Comparison of ENCODE assay signal across 10 cellular contexts in genomic region chr6:42569102-42570028, GRCh38. TPM values are rescaled to one million over a fixed set of nuclear protein-coding genes. Genes with fewer than 3 reads are reported as not detected.
DNase-seq lines count a peak whose midpoint lies in the region; ATAC-seq and TF ChIP-seq lines count a peak whose summit lies in the region.
"Had no signal": no experiment of that assay in that cellular context is flagged by ENCODE, and none has a peak within 500 bp of the region (broad histone marks: within the 10 kb centered on the region; RNA-seq: fewer than 3 reads in every experiment).

No MANE protein-coding gene starts in this region.

- no peak for TF ChIP-seq CTCF in MCF 10A (IDR thresholded peaks at IDR 0.05; ENCODE audit: unreplicated experiment)
- TF ChIP-seq CTCF in breast epithelium (IDR thresholded peaks at IDR 0.05) = no peak
- no peak for TF ChIP-seq CTCF in SU-DHL-6 (IDR thresholded peaks at IDR 0.05; ENCODE audit: insufficient read depth, low read length, poor library complexity, severe bottlenecking)
- TF ChIP-seq CTCF in fibroblast of pulmonary artery (IDR thresholded peaks at IDR 0.05; ENCODE audit: low read length, missing control alignments) = peak; percentile 14
- TF ChIP-seq CTCF in transverse colon (IDR thresholded peaks at IDR 0.05) = peak in 1 of 5 experiments; percentile 10
- no peak for TF ChIP-seq CTCF in body of pancreas (IDR thresholded peaks at IDR 0.05)

- in situ Hi-C loops in transverse colon (cut with MboI; ENCODE audit: low pct_ligation_motif_present in 1 of 4, low pct_unique_long_range_greater_than_20kb in 1 of 4, low sequenced_read_pairs in 3 of 4) = no loop called here

- H3K27ac Mint-ChIP-seq in MCF 10A (ENCODE audit: low read depth, unreplicated experiment) = no peak overlapping the region

- POLR2A ChIA-PET in MCF 10A (lab: Yijun Ruan, JAX) = interaction anchor here (0.6 to 1.1 kb wide), 3 partner anchors 9 to 1067 kb away, joined by 3 read pairs; no protein-coding TSS in a partner anchor

- no peaks in the 10 kb centered on the region for H3K27me3 Mint-ChIP-seq in MCF 10A (ENCODE audit: insufficient read depth, unreplicated experiment)

- no peak overlapping the region for H3K9ac ChIP-seq in SU-DHL-6 (ENCODE audit: low read length)

- peaks cover 26% of the 10 kb centered on the region for H3K4me1 Mint-ChIP-seq in MCF 10A (ENCODE audit: insufficient read depth, unreplicated experiment)

- H3K4me3 Mint-ChIP-seq in MCF 10A (ENCODE audit: unreplicated experiment) = no peak overlapping the region

- CTCF ChIA-PET in MCF 10A (lab: Yijun Ruan, JAX) = interaction anchor here (1.0 kb wide), 1 partner anchor 22 kb away, joined by 3 read pairs; no protein-coding TSS in a partner anchor

- no peaks in the 10 kb centered on the region for H3K9me3 Mint-ChIP-seq in MCF 10A (ENCODE audit: unreplicated experiment)

- H3K4me2 ChIP-seq in SU-DHL-6 (ENCODE audit: low read depth, low read length, poor library complexity, severe bottlenecking) = peak overlapping the region; percentile 45

- H3K9me2 ChIP-seq in SU-DHL-6 (replicated peaks; ENCODE audit: insufficient read depth, low read length) = no peaks in the 10 kb centered on the region

- H3K9me3 ChIP-seq in breast epithelium (no peaks in the 10 kb centered on the region), SU-DHL-6 (ENCODE audit: insufficient read depth, low read length) (no peaks in the 10 kb centered on the region), transverse colon (no peaks in the 10 kb centered on the region), body of pancreas (no peaks in the 10 kb centered on the region)

- peaks cover 43% of the 10 kb centered on the region for H3F3A ChIP-seq in SU-DHL-6 (ENCODE audit: insufficient read depth)

- DNase-seq in MCF 10A (ENCODE audit: unreplicated experiment) (peak; percentile 87), breast epithelium (ENCODE audit: low spot score in 2 of 2) (no peak), fibroblast of pulmonary artery (ENCODE audit: low read depth) (peak; percentile 96), transverse colon (no peak), body of pancreas (no peak)
- DNase-seq: NCI-H526 treated with DMSO at 0.1 percent for 48 hours had no signal

- H3K4me3 ChIP-seq in breast epithelium (no peak overlapping the region), SU-DHL-6 (ENCODE audit: insufficient read depth, low read length, poor library complexity, severe bottlenecking) (peak overlapping the region; percentile 8), fibroblast of pulmonary artery (replicated peaks; ENCODE audit: low read depth, low read length) (no peak overlapping the region), transverse colon (peak overlapping the region in 1 of 4 donors; percentile 0), body of pancreas (no peak overlapping the region)
- H3K4me3 ChIP-seq: lung had no signal

- H4K20me1 ChIP-seq in SU-DHL-6 (ENCODE audit: low read depth, low read length) = peaks cover 17% of the 10 kb centered on the region; the same call in 1 of the 2 replicates

- H3K36me3 ChIP-seq in breast epithelium (no peaks in the 10 kb centered on the region), SU-DHL-6 (ENCODE audit: low read length) (peaks cover 18% of the 10 kb centered on the region), transverse colon (peaks cover 0 to 9% (median 3%) of the 10 kb centered on the region in 4 donors), body of pancreas (replicated peaks in 1 of 2; ENCODE audit: insufficient read depth in 1 of 2, low read depth in 2 of 2) (no peaks in the 10 kb centered on the region)

- peaks cover 87% of the 10 kb centered on the region for H3K79me2 ChIP-seq in SU-DHL-6 (ENCODE audit: insufficient read depth, low read length)

- H3K4me1 ChIP-seq in breast epithelium (peaks cover 0 to 8% of the 10 kb centered on the region in 2 donors), transverse colon (peaks cover 35 to 74% (median 47%) of the 10 kb centered on the region in 4 donors), body of pancreas (peaks cover 50% of the 10 kb centered on the region)

- ATAC-seq in HG03196 (IDR thresholded peaks at IDR 0.05; ENCODE audit: unreplicated experiment) (no peak), GM18858 (IDR thresholded peaks at IDR 0.05; ENCODE audit: unreplicated experiment) (no peak), body of pancreas (no peak)

- peaks cover 23% of the 10 kb centered on the region for H3K36me3 Mint-ChIP-seq in MCF 10A (ENCODE audit: insufficient read depth, unreplicated experiment)

- H3K27me3 ChIP-seq in breast epithelium = no peaks in the 10 kb centered on the region
- no peaks in the 10 kb centered on the region for H3K27me3 ChIP-seq in SU-DHL-6 (ENCODE audit: low read length)
- no peaks in the 10 kb centered on the region for H3K27me3 ChIP-seq in transverse colon
- no peaks in the 10 kb centered on the region for H3K27me3 ChIP-seq in body of pancreas

- intact Hi-C loops in MCF 10A (cut with micrococcal nuclease) (loop anchor here (10.0 kb wide), 1 partner anchor 305 kb away; the partner anchor contains the start of gene RPL7L1), breast epithelium (cut with DNase I; ENCODE audit: low total_unique reads) (no loop called here), transverse colon (cut with DNase I; ENCODE audit: low total_unique reads) (no loop called here), body of pancreas (cut with DNase I) (no loop called here)

- BruUV-seq in MCF 10A (replicated peaks; lab: Mats Ljungman, UMichigan) = no TSS peak

- peak overlapping the region in 1 of 2 donors; percentile 25 for H3K27ac ChIP-seq in breast epithelium
- H3K27ac ChIP-seq in SU-DHL-6 (ENCODE audit: low read depth, low read length) = peak overlapping the region; percentile 49
- H3K27ac ChIP-seq in transverse colon = peak overlapping the region; percentile 48 to 70 (median 58)
- peak overlapping the region in 1 of 4 donors; percentile 45 for H3K27ac ChIP-seq in body of pancreas

- H2AFZ ChIP-seq in SU-DHL-6 (ENCODE audit: low read depth, low read length, severe bottlenecking) = no peak overlapping the region

- TF ChIP-seq EP300 in transverse colon (IDR thresholded peaks at IDR 0.05; ENCODE audit: low read depth) = no peak

- no peak for TF ChIP-seq POLR2A in breast epithelium (IDR thresholded peaks at IDR 0.05)
- TF ChIP-seq POLR2A in transverse colon (IDR thresholded peaks at IDR 0.05) = no peak
- no peak for TF ChIP-seq POLR2A in body of pancreas (IDR thresholded peaks at IDR 0.05)

RNA-seq across cellular contexts. Expression of gene UBR2, which starts 5.5 kb away (rescaled TPM):
- 20.1 and 23.2 TPM in 2 replicates for total RNA-seq in MCF 10A (2022)
- 10 to 100 TPM; 33.8 to 46.2 (median 33.8) TPM for total RNA-seq in breast epithelium
- 10 to 100 TPM; 15.9 to 52.7 (median 49.4) TPM for total RNA-seq in transverse colon
- 10 to 100 TPM; 19.4 to 23.9 TPM for total RNA-seq in body of pancreas

Comparison
In these comparisons a context has a peak if more than half of its experiments do, and no peak if none do; other contexts are left out.
1. DNase-seq: peak in MCF 10A (single experiment) and fibroblast of pulmonary artery (single experiment); none in breast epithelium (0 of 2), transverse colon (single experiment) and body of pancreas (0 of 4).